Comparison of ENCODE assay signal across 8 cellular contexts in the genomic region with DNA sequence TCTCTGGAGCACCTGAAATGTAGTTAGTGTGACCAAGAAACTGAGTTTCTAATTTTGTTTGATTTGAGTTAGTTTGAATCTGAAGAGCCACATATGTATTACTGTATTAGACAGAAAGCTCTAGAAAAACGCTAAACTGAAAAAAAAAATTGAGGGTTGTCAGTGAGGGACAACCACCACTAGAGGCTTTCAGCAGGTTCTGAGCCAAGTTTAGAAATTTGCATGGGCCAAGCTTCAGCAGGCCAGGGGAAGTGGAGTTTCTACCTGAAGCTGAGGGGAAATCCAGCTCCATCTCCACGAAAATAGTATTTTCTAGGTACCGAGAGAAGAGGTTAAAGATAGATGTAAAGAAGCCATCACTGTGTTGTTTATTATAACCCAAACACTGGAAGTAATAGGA.
A peak's percentile ranks its signal among the peaks of the same experiment; 100 is the strongest.
DNase-seq lines count a peak whose midpoint lies in the region; ATAC-seq, FAIRE-seq and TF ChIP-seq lines count a peak whose summit lies in the region.

No MANE protein-coding gene starts in this region.

- peak; percentile 42; the same call in 1 of the 2 replicates for TF ChIP-seq RAD21 in GM12878 (IDR thresholded peaks at IDR 0.05; ENCODE audit: insufficient read depth, low read depth, low read length)

- no peaks in the 10 kb centered on the region for H4K20me1 ChIP-seq in GM12878 (ENCODE audit: control insufficient read depth, insufficient read depth)
- H4K20me1 ChIP-seq in smooth muscle cell (ENCODE audit: low read depth): no peaks in the 10 kb centered on the region

- DNase-seq in GM12865 (ENCODE audit: low read depth) (peak; percentile 45), HuH-7 (ENCODE audit: low spot score) (peak; percentile 23), GM12878 (ENCODE audit: low read depth, low spot score) (no peak), smooth muscle cell (lab: John Stamatoyannopoulos, UW; ENCODE audit: unreplicated experiment) (no peak), HAP-1 (ENCODE audit: low spot score in 2 of 2) (no peak), medulla oblongata (ENCODE audit: extremely low spot score) (no peak), T-helper 9 cell (no peak)

- in situ Hi-C loops in GM12878 (cut with MboI) (no loop called here), HAP-1 (cut with MboI; ENCODE audit: low sequenced_read_pairs) (no loop called here)

- H3K9me3 ChIP-seq in GM12878 (replicated peaks; ENCODE audit: control insufficient read depth, insufficient read depth, low read length) (peaks cover 3% of the 10 kb centered on the region; the same call in 1 of the 3 replicates), smooth muscle cell (replicated peaks; ENCODE audit: low read depth) (no peaks in the 10 kb centered on the region), HAP-1 (no peaks in the 10 kb centered on the region)

- peak; percentile 39 for TF ChIP-seq CTCF in GM12865 (IDR thresholded peaks at IDR 0.05; ENCODE audit: insufficient read depth, low read depth, low read length, missing control alignments)
- TF ChIP-seq CTCF in GM12878 (IDR thresholded peaks at IDR 0.05 in 2 of 3, conservative IDR thresholded peaks at IDR 0.05 in 1 of 3; ENCODE audit: control insufficient read depth in 2 of 3, extremely low read depth in 1 of 3, insufficient read depth in 1 of 3, low read depth in 3 of 3, low read length in 3 of 3): peak; percentile 27 to 67 (median 43); a peak in 5 of 6 replicates
- peak; percentile 28 for TF ChIP-seq CTCF in smooth muscle cell (IDR thresholded peaks at IDR 0.05; ENCODE audit: borderline replicate concordance, insufficient read depth, poor library complexity, severe bottlenecking)

- H3K9ac ChIP-seq in GM12878 (ENCODE audit: control insufficient read depth, insufficient read depth, low read length) (no peak overlapping the region), smooth muscle cell (ENCODE audit: low read depth) (no peak overlapping the region)

- intact Hi-C loops in GM12878 (cut with micrococcal nuclease; ENCODE audit: unreplicated experiment): no loop called here

- H3K4me3 ChIP-seq in GM12865 (ENCODE audit: low read depth, low read length) (no peak overlapping the region), GM12878 (no peak overlapping the region), smooth muscle cell (no peak overlapping the region), HAP-1 (no peak overlapping the region)

- WGBS in GM12878 (ENCODE audit: insufficient coverage, insufficient replicate concordance, low lambda C conversion rate, missing lambda C conversion rate): 4% methylated on average over 3 of the region's 3 CpGs
- 49% methylated on average over 3 of the region's 3 CpGs for WGBS in smooth muscle cell (ENCODE audit: low lambda C conversion rate)

- H3K36me3 ChIP-seq in GM12878 (ENCODE audit: control insufficient read depth in 2 of 2, insufficient read depth in 2 of 2, low read length in 1 of 2) (no peaks in the 10 kb centered on the region), smooth muscle cell (ENCODE audit: low read depth) (no peaks in the 10 kb centered on the region), HAP-1 (replicated peaks) (no peaks in the 10 kb centered on the region)

- peak; percentile 76 for FAIRE-seq in GM12878 (lab: Jason Lieb, UNC)

- no peaks in the 10 kb centered on the region for H3K79me2 ChIP-seq in GM12878 (ENCODE audit: control insufficient read depth, insufficient read depth, low read length)
- no peaks in the 10 kb centered on the region for H3K79me2 ChIP-seq in smooth muscle cell (ENCODE audit: low read depth)

- no peak for TF ChIP-seq EP300 in GM12878 (IDR thresholded peaks at IDR 0.05; ENCODE audit: borderline replicate concordance in 1 of 2, control insufficient read depth in 1 of 2, low read depth in 2 of 2, low read length in 2 of 2)

- no peak overlapping the region for H3K27ac ChIP-seq in GM12878 (ENCODE audit: control insufficient read depth, insufficient read depth)
- no peak overlapping the region for H3K27ac ChIP-seq in smooth muscle cell (ENCODE audit: low read depth)

- H2AFZ ChIP-seq in GM12878 (ENCODE audit: control insufficient read depth, low read depth, low read length): peak overlapping the region; percentile 3; the same call in 1 of the 2 replicates
- H2AFZ ChIP-seq in smooth muscle cell (ENCODE audit: low read depth): no peak overlapping the region

- POLR2A ChIA-PET in GM12878 (lab: Charles Lee): no interaction called here

- H3K27me3 ChIP-seq in GM12878 (replicated peaks in 1 of 2; ENCODE audit: control insufficient read depth in 2 of 2, insufficient read depth in 2 of 2, low read length in 1 of 2) (no peaks in the 10 kb centered on the region), smooth muscle cell (ENCODE audit: low read depth) (no peaks in the 10 kb centered on the region), HAP-1 (ENCODE audit: low read depth) (peaks cover 12% of the 10 kb centered on the region; the same call in 1 of the 2 replicates)

- BruUV-seq in GM12878 (replicated peaks; lab: Mats Ljungman, UMichigan): no TSS peak

- H3K4me1 ChIP-seq in GM12878 (ENCODE audit: control insufficient read depth, insufficient read depth, low read length) (peaks cover 18% of the 10 kb centered on the region), smooth muscle cell (ENCODE audit: low read depth) (peaks cover 4% of the 10 kb centered on the region), HAP-1 (no peaks in the 10 kb centered on the region)

- RAD21 ChIA-PET in GM12878 (lab: Charles Lee; ENCODE audit: unreplicated experiment): interaction anchor here (0.7 to 1.0 kb wide), 3 partner anchors 19 to 539 kb away, joined by 3 read pairs; no protein-coding TSS in a partner anchor

- TF ChIP-seq POLR2A in GM12878 (IDR thresholded peaks at IDR 0.05; ENCODE audit: low read depth, low read length): no peak

- CTCF ChIA-PET in GM12878 (lab: Yijun Ruan, JAX): interaction anchor here (1.0 kb wide), 1 partner anchor 22 kb away, joined by 3 read pairs; no protein-coding TSS in a partner anchor

- SMC1A ChIA-PET in GM12878 (lab: Charles Lee; ENCODE audit: uncharacterized antibody, unreplicated experiment): interaction anchor here (0.6 to 1.6 kb wide), 3 partner anchors 22 to 1980 kb away, joined by 3 to 4 read pairs (median 3); no protein-coding TSS in a partner anchor

- H3F3A ChIP-seq in smooth muscle cell (ENCODE audit: low read depth): no peaks in the 10 kb centered on the region

- peak; percentile 70 for ATAC-seq in GM21367 (IDR thresholded peaks at IDR 0.05; ENCODE audit: unreplicated experiment)
- peak; percentile 81 for ATAC-seq in GM12878

- H3K4me2 ChIP-seq in GM12878 (ENCODE audit: control insufficient read depth, insufficient read depth) (no peak overlapping the region), smooth muscle cell (no peak overlapping the region)

TF ChIP-seq in GM12878, 131 proteins besides CTCF, POLR2A, EP300 and RAD21:
- no peak for TF ChIP-seq PAX5 (IDR thresholded peaks at IDR 0.05; ENCODE audit: borderline replicate concordance, low read depth, low read length)
- TF ChIP-seq SPI1 (IDR thresholded peaks at IDR 0.05; ENCODE audit: borderline replicate concordance, insufficient read depth, low read depth, low read length): peak; percentile 49; the same call in 1 of the 2 replicates
- TF ChIP-seq, protein P1, sequence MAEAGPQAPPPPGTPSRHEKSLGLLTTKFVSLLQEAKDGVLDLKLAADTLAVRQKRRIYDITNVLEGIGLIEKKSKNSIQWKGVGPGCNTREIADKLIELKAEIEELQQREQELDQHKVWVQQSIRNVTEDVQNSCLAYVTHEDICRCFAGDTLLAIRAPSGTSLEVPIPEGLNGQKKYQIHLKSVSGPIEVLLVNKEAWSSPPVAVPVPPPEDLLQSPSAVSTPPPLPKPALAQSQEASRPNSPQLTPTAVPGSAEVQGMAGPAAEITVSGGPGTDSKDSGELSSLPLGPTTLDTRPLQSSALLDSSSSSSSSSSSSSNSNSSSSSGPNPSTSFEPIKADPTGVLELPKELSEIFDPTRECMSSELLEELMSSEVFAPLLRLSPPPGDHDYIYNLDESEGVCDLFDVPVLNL (IDR thresholded peaks at IDR 0.05; ENCODE audit: low read depth, low read length): no peak
- no peak for TF ChIP-seq MXI1 (IDR thresholded peaks at IDR 0.05; ENCODE audit: low read depth, low read length)
- peak; percentile 76; the same call in 1 of the 3 replicates for TF ChIP-seq POU2F2 (IDR thresholded peaks at IDR 0.05; ENCODE audit: borderline replicate concordance, low read depth, low read length)

Comparison
In these comparisons a context has a peak if more than half of its experiments do, and no peak if none do; other contexts are left out.
1. DNase-seq: peak in GM12865 (single experiment) and HuH-7 (single experiment); none in GM12878 (single experiment), smooth muscle cell (single experiment), HAP-1 (0 of 2), medulla oblongata (single experiment) and T-helper 9 cell (single experiment).
2. Peak in every context shown above with its lines, with median percentiles within 50 percentile points of each other: CTCF ChIP-seq.